ENCODE assay signal across 1 cellular context in the genomic region with DNA sequence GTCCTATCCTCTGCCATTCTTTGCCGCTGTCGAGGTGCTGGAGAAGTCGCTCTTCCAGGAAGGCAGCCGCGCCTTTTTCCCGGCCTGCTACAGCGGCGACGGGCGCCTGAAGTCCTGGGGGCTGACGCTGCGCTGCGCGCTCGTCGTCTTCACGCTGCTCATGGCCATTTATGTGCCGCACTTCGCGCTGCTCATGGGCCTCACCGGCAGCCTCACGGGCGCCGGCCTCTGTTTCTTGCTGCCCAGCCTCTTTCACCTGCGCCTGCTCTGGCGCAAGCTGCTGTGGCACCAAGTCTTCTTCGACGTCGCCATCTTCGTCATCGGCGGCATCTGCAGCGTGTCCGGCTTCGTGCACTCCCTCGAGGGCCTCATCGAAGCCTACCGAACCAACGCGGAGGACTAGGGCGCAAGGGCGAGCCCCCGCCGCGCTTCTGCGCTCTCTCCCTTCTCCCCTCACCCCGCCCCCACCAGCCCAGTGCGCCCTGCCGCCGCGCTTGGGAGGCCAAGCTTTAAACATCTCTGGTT.
A peak's percentile ranks its signal among the peaks of the same experiment; 100 is the strongest.
TF ChIP-seq lines count a peak whose summit lies in the region.

No MANE protein-coding gene starts in this region.

TF ChIP-seq in WTC11, 78 proteins besides CTCF, POLR2A, EP300 and RAD21 (continued from another document):
- TF ChIP-seq, protein P1, sequence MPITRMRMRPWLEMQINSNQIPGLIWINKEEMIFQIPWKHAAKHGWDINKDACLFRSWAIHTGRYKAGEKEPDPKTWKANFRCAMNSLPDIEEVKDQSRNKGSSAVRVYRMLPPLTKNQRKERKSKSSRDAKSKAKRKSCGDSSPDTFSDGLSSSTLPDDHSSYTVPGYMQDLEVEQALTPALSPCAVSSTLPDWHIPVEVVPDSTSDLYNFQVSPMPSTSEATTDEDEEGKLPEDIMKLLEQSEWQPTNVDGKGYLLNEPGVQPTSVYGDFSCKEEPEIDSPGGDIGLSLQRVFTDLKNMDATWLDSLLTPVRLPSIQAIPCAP (CRISPR knock-in tag; IDR thresholded peaks at IDR 0.05): 0 out of 2 replicates have a peak, but pooled peaks have one; percentile 25
- TF ChIP-seq, protein P2, sequence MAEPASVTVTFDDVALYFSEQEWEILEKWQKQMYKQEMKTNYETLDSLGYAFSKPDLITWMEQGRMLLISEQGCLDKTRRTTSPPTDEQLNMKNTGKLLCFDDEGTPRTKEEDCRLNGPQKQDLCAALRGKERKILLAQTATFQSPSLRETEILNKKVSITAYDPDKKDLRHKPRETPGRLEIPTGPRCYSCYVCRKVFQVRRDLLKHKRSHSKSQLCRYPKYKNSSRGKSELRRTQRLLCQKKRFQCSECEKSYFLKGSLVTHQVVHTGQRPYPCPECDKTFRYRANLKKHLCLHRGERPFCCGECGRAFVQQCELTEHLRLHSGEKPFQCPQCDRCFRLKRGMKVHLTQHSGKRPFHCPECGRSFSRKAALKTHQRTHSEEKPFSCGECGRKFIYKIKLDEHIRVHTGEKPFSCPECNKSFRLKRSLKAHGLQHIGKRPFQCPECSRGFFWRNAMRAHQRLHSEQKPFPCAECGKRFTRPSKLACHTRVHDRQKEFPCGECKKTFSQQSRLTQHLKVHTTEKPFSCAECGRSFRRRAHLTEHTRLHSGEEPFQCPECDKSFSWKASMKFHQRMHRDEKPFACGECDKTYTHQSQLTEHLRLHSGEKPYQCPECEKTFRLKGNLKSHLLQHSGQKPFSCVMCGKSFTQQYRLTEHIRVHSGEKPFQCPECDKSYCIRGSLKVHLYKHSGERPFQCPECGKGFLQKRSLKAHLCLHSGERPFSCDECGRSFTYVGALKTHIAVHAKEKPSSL (CRISPR knock-in tag; conservative IDR thresholded peaks at IDR 0.05): no peak
- TF ChIP-seq, protein P3, sequence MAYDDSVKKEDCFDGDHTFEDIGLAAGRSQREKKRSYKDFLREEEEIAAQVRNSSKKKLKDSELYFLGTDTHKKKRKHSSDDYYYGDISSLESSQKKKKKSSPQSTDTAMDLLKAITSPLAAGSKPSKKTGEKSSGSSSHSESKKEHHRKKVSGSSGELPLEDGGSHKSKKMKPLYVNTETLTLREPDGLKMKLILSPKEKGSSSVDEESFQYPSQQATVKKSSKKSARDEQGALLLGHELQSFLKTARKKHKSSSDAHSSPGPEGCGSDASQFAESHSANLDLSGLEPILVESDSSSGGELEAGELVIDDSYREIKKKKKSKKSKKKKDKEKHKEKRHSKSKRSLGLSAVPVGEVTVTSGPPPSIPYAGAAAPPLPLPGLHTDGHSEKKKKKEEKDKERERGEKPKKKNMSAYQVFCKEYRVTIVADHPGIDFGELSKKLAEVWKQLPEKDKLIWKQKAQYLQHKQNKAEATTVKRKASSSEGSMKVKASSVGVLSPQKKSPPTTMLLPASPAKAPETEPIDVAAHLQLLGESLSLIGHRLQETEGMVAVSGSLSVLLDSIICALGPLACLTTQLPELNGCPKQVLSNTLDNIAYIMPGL (CRISPR knock-in tag; IDR thresholded peaks at IDR 0.05): no peak
- TF ChIP-seq, protein P4, sequence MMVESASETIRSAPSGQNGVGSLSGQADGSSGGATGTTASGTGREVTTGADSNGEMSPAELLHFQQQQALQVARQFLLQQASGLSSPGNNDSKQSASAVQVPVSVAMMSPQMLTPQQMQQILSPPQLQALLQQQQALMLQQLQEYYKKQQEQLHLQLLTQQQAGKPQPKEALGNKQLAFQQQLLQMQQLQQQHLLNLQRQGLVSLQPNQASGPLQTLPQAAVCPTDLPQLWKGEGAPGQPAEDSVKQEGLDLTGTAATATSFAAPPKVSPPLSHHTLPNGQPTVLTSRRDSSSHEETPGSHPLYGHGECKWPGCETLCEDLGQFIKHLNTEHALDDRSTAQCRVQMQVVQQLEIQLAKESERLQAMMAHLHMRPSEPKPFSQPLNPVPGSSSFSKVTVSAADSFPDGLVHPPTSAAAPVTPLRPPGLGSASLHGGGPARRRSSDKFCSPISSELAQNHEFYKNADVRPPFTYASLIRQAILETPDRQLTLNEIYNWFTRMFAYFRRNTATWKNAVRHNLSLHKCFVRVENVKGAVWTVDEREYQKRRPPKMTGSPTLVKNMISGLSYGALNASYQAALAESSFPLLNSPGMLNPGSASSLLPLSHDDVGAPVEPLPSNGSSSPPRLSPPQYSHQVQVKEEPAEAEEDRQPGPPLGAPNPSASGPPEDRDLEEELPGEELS (CRISPR knock-in tag; IDR thresholded peaks at IDR 0.05): peak; percentile 79; the same call in 1 of the 2 replicates
- TF ChIP-seq, protein P5, sequence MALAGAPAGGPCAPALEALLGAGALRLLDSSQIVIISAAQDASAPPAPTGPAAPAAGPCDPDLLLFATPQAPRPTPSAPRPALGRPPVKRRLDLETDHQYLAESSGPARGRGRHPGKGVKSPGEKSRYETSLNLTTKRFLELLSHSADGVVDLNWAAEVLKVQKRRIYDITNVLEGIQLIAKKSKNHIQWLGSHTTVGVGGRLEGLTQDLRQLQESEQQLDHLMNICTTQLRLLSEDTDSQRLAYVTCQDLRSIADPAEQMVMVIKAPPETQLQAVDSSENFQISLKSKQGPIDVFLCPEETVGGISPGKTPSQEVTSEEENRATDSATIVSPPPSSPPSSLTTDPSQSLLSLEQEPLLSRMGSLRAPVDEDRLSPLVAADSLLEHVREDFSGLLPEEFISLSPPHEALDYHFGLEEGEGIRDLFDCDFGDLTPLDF (CRISPR knock-in tag; IDR thresholded peaks at IDR 0.05): 0 out of 2 replicates have a peak, but pooled peaks have one; percentile 34
- 0 out of 2 replicates have a peak, but pooled peaks have one; percentile 52 for TF ChIP-seq TP53 (CRISPR knock-in tag; IDR thresholded peaks at IDR 0.05)
- TF ChIP-seq GRHL2 (CRISPR knock-in tag; IDR thresholded peaks at IDR 0.05; ENCODE audit: insufficient replicate concordance, severe bottlenecking): no peak
- TF ChIP-seq, protein P6, sequence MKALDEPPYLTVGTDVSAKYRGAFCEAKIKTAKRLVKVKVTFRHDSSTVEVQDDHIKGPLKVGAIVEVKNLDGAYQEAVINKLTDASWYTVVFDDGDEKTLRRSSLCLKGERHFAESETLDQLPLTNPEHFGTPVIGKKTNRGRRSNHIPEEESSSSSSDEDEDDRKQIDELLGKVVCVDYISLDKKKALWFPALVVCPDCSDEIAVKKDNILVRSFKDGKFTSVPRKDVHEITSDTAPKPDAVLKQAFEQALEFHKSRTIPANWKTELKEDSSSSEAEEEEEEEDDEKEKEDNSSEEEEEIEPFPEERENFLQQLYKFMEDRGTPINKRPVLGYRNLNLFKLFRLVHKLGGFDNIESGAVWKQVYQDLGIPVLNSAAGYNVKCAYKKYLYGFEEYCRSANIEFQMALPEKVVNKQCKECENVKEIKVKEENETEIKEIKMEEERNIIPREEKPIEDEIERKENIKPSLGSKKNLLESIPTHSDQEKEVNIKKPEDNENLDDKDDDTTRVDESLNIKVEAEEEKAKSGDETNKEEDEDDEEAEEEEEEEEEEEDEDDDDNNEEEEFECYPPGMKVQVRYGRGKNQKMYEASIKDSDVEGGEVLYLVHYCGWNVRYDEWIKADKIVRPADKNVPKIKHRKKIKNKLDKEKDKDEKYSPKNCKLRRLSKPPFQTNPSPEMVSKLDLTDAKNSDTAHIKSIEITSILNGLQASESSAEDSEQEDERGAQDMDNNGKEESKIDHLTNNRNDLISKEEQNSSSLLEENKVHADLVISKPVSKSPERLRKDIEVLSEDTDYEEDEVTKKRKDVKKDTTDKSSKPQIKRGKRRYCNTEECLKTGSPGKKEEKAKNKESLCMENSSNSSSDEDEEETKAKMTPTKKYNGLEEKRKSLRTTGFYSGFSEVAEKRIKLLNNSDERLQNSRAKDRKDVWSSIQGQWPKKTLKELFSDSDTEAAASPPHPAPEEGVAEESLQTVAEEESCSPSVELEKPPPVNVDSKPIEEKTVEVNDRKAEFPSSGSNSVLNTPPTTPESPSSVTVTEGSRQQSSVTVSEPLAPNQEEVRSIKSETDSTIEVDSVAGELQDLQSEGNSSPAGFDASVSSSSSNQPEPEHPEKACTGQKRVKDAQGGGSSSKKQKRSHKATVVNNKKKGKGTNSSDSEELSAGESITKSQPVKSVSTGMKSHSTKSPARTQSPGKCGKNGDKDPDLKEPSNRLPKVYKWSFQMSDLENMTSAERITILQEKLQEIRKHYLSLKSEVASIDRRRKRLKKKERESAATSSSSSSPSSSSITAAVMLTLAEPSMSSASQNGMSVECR (CRISPR knock-in tag; IDR thresholded peaks at IDR 0.05; ENCODE audit: borderline replicate concordance): no peak
TF ChIP-seq in WTC11: peak in this region for 6.
